Comparison of ENCODE assay signal across 10 cellular contexts in genomic region chr10:29257106-29257783, GRCh38. TPM values are rescaled to one million over a fixed set of nuclear protein-coding genes. Genes with fewer than 3 reads are reported as not detected.
DNase-seq lines count a peak whose midpoint lies in the region; ATAC-seq and TF ChIP-seq lines count a peak whose summit lies in the region.
"Had no signal": no experiment of that assay in that cellular context is flagged by ENCODE, and none has a peak within 500 bp of the region (broad histone marks: within the 10 kb centered on the region; RNA-seq: fewer than 3 reads in every experiment).

No MANE protein-coding gene starts in this region.

- WGBS in GM23248 (ENCODE audit: low coverage in 1 of 2, low lambda C conversion rate in 2 of 2, missing lambda C conversion rate in 2 of 2), 2 experiments: 2 to 3% methylated on average over 11 of the region's 11 CpGs
- 53% methylated on average over 11 of the region's 11 CpGs for WGBS in SK-N-SH (ENCODE audit: low lambda C conversion rate)

- H3F3A ChIP-seq in GM23248 (ENCODE audit: insufficient read depth) (peaks cover 5% of the 10 kb centered on the region; the same call in 1 of the 2 replicates), SK-N-SH (replicated peaks; ENCODE audit: insufficient read depth) (peaks cover 9% of the 10 kb centered on the region)

- H3K27ac Mint-ChIP-seq in activated naive CD4-positive, alpha-beta T cell treated with anti-CD3 and anti-CD28 coated beads, Interleukin-2, amount 50 U/mL, for 72 hours: no peak overlapping the region

- no peak for TF ChIP-seq EP300 in SK-N-SH (IDR thresholded peaks at IDR 0.05; ENCODE audit: borderline replicate concordance in 1 of 2, low read depth in 1 of 2, low read length in 1 of 2)

- no peaks in the 10 kb centered on the region for H4K20me1 ChIP-seq in GM23248 (ENCODE audit: insufficient read depth)
- H4K20me1 ChIP-seq in SK-N-SH (ENCODE audit: insufficient read depth): no peaks in the 10 kb centered on the region

- H3K9ac ChIP-seq in GM23248 (no peak overlapping the region), SK-N-SH (no peak overlapping the region)

- H3K27ac ChIP-seq in GM23248: no peak overlapping the region
- peak overlapping the region in 1 of 2 experiments; percentile 93; a peak in 2 of 4 replicates for H3K27ac ChIP-seq in SK-N-SH (ENCODE audit: low read depth in 2 of 2, low read length in 1 of 2)
- H3K27ac ChIP-seq in gastrocnemius medialis: peak overlapping the region; percentile 48 to 70 (median 60)

- H2AFZ ChIP-seq in GM23248 (no peak overlapping the region), SK-N-SH (ENCODE audit: low read depth) (no peak overlapping the region)

- intact Hi-C loops in Right ventricle myocardium superior (cut with DNase I) (no loop called here), gastrocnemius medialis (cut with DNase I; ENCODE audit: low total_unique reads) (no loop called here)

- DNase-seq in GM23248: peak; percentile 87
- no peak for DNase-seq in SK-N-SH
- DNase-seq in Right ventricle myocardium superior: peak; percentile 46
- DNase-seq in gastrocnemius medialis: peak; percentile 70 to 80
- no peak for DNase-seq in NCI-H1694 treated with DMSO at 0.1 percent for 48 hours (lab: John Stamatoyannopoulos, UW)
- DNase-seq in NCI-H526 (lab: John Stamatoyannopoulos, UW): no peak
- no peak for DNase-seq in activated naive CD4-positive, alpha-beta T cell treated with anti-CD3 and anti-CD28 coated beads, Interleukin-2, amount 50 U/mL, for 72 hours (ENCODE audit: low spot score in 2 of 2)
- DNase-seq: naive B cell, NCI-H1436 had no signal

- POLR2A ChIA-PET in SK-N-SH (lab: Yijun Ruan, JAX): no interaction called here

- H3K36me3 Mint-ChIP-seq in activated naive CD4-positive, alpha-beta T cell treated with anti-CD3 and anti-CD28 coated beads, Interleukin-2, amount 50 U/mL, for 72 hours: no peaks in the 10 kb centered on the region
- H3K36me3 Mint-ChIP-seq: naive B cell had no signal

- no peak overlapping the region for H3K4me3 ChIP-seq in GM23248
- H3K4me3 ChIP-seq in SK-N-SH (ENCODE audit: low read depth in 2 of 2, low read length in 1 of 2): no peak overlapping the region
- H3K4me3 ChIP-seq in gastrocnemius medialis: peak overlapping the region in 2 of 4 donors; percentile 8 to 34

- H3K9me3 Mint-ChIP-seq in activated naive CD4-positive, alpha-beta T cell treated with anti-CD3 and anti-CD28 coated beads, Interleukin-2, amount 50 U/mL, for 72 hours: no peaks in the 10 kb centered on the region

- H3K79me2 ChIP-seq in GM23248 (ENCODE audit: insufficient read depth) (no peaks in the 10 kb centered on the region), SK-N-SH (ENCODE audit: insufficient read depth) (no peaks in the 10 kb centered on the region)

- TF ChIP-seq CTCF in SK-N-SH (IDR thresholded peaks at IDR 0.05) (no peak), gastrocnemius medialis (IDR thresholded peaks at IDR 0.05 in 4 of 5, conservative IDR thresholded peaks at IDR 0.05 in 1 of 5) (no peak)

- no peaks in the 10 kb centered on the region for H3K9me3 ChIP-seq in GM23248 (ENCODE audit: low read depth)
- H3K9me3 ChIP-seq in SK-N-SH: no peaks in the 10 kb centered on the region
- no peaks in the 10 kb centered on the region for H3K9me3 ChIP-seq in gastrocnemius medialis

- CTCF ChIA-PET in SK-N-SH (lab: Yijun Ruan, JAX): interaction anchor here (1.5 to 7.3 kb wide), 3 partner anchors 46 to 593 kb away, joined by 4 to 45 read pairs (median 9); no protein-coding TSS in a partner anchor

- no peaks in the 10 kb centered on the region for H3K9me2 ChIP-seq in GM23248 (ENCODE audit: insufficient read depth)
- H3K9me2 ChIP-seq in SK-N-SH: no peaks in the 10 kb centered on the region

- no peak for TF ChIP-seq RAD21 in SK-N-SH (IDR thresholded peaks at IDR 0.05; ENCODE audit: low read length)

- in situ Hi-C loops in GM23248 (cut with MboI) (no loop called here), gastrocnemius medialis (cut with MboI; ENCODE audit: low sequenced_read_pairs in 4 of 4) (no loop called here)

- TF ChIP-seq POLR2A in gastrocnemius medialis (IDR thresholded peaks at IDR 0.05): no peak

- H3K4me1 ChIP-seq in GM23248 (ENCODE audit: insufficient read depth): peaks cover 14% of the 10 kb centered on the region
- peaks cover 27 to 46% of the 10 kb centered on the region in 2 experiments for H3K4me1 ChIP-seq in SK-N-SH (ENCODE audit: control insufficient read depth in 1 of 2, insufficient read depth in 2 of 2, low read depth in 1 of 2, low read length in 1 of 2)
- H3K4me1 ChIP-seq in gastrocnemius medialis: peaks cover 17% of the 10 kb centered on the region in 2 donors

- no peaks in the 10 kb centered on the region for H3K36me3 ChIP-seq in GM23248 (ENCODE audit: low read depth)
- H3K36me3 ChIP-seq in SK-N-SH (replicated peaks in 1 of 2; ENCODE audit: control insufficient read depth in 1 of 2, insufficient read depth in 2 of 2, low read length in 1 of 2): no peaks in the 10 kb centered on the region
- no peaks in the 10 kb centered on the region for H3K36me3 ChIP-seq in gastrocnemius medialis

- H3K4me2 ChIP-seq in GM23248 (ENCODE audit: unreplicated experiment): peak overlapping the region; percentile 18
- H3K4me2 ChIP-seq in SK-N-SH: no peak overlapping the region

- ATAC-seq in Right ventricle myocardium superior (ENCODE audit: poor library complexity) (peak; percentile 84), gastrocnemius medialis (peak; percentile 80 to 84), GM19467 (IDR thresholded peaks at IDR 0.05; ENCODE audit: unreplicated experiment) (no peak)
- no peak for ATAC-seq in activated naive CD4-positive, alpha-beta T cell treated with anti-CD3 and anti-CD28 coated beads, Interleukin-2, amount 50 U/mL, for 72 hours

- H3K27me3 ChIP-seq in GM23248 (replicated peaks; ENCODE audit: insufficient read depth): peaks cover 56% of the 10 kb centered on the region
- peaks cover 5% of the 10 kb centered on the region; the same call in 1 of the 2 replicates for H3K27me3 ChIP-seq in SK-N-SH (ENCODE audit: insufficient read depth)
- H3K27me3 ChIP-seq in gastrocnemius medialis: no peaks in the 10 kb centered on the region

TF ChIP-seq in SK-N-SH, 30 proteins besides CTCF, POLR2A, EP300 and RAD21:
- no peak for TF ChIP-seq JUND (IDR thresholded peaks at IDR 0.05)
- no peak for TF ChIP-seq RCOR1 (IDR thresholded peaks at IDR 0.05; ENCODE audit: low read length)
- peak; percentile 38; the same call in 1 of the 2 replicates for TF ChIP-seq PBX3 (IDR thresholded peaks at IDR 0.05)
- no peak for TF ChIP-seq POLR2AphosphoS5 (IDR thresholded peaks at IDR 0.05; ENCODE audit: low read depth, low read length)
- no peak for TF ChIP-seq FOSL2 (IDR thresholded peaks at IDR 0.05; ENCODE audit: borderline replicate concordance, low read depth)
- TF ChIP-seq FOXM1 (IDR thresholded peaks at IDR 0.05; ENCODE audit: low read depth): no peak

RNA-seq across cellular contexts. Expression of gene LYZL1, which starts 31.6 kb away (rescaled TPM):
- not detected in 2 replicates for total RNA-seq in GM23248 (2014; rRNA removed; shearing (Covaris generic))
- polyA plus RNA-seq in GM23248 (2016; fragmentation: Nextera tagmentation; extraction: Ambion mirVana) (not detected in 2 replicates), SK-N-SH (2012; rRNA removed) (not detected in 2 replicates)
- polyA plus RNA-seq in SK-N-SH (2012; cell fraction: cytosol; rRNA removed): not detected in 2 replicates
- not detected in 2 replicates for polyA plus RNA-seq in SK-N-SH (2012; cell fraction: nucleus; rRNA removed)
- total RNA-seq in Right ventricle myocardium superior (not detected), gastrocnemius medialis (not detected)
- not detected for total RNA-seq in activated naive CD4-positive, alpha-beta T cell treated with anti-CD3 and anti-CD28 coated beads, Interleukin-2, amount 50 U/mL, for 72 hours

Comparison
In these comparisons a context has a peak if more than half of its experiments do, and no peak if none do; other contexts are left out.
1. DNase-seq: peak in GM23248 (single experiment), Right ventricle myocardium superior (single experiment) and gastrocnemius medialis (2 of 2); none in SK-N-SH (single experiment), NCI-H1694 treated with DMSO at 0.1 percent for 48 hours (single experiment), NCI-H526 (0 of 2) and activated naive CD4-positive, alpha-beta T cell treated with anti-CD3 and anti-CD28 coated beads, Interleukin-2, amount 50 U/mL, for 72 hours (0 of 2).
2. ATAC-seq: peak in Right ventricle myocardium superior (single experiment) and gastrocnemius medialis (2 of 2); none in GM19467 (single experiment) and activated naive CD4-positive, alpha-beta T cell treated with anti-CD3 and anti-CD28 coated beads, Interleukin-2, amount 50 U/mL, for 72 hours (0 of 2).